In the genomic region with DNA sequence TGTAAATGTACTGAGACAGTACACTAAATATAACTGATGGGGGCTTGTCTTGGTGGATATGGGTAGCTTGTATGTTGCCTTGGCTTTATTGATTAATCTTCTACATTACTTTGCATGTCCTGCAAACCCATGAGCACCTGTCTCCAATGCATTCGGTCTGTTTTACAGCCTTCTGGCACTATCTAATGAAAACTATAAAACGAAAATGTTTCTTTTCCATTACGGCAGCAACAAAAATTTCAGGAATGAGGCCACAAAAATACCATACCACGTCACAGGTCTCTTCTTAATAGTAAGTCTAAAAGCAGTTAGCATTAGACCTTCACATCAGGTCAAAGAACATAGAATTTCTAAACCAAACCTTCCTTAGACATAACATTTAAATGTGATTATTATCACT, we compare ENCODE assay signal across 20 cellular contexts. TPM values are rescaled to one million over a fixed set of nuclear protein-coding genes. Genes with fewer than 3 reads are reported as not detected.
DNase-seq lines count a peak whose midpoint lies in the region; ATAC-seq and TF ChIP-seq lines count a peak whose summit lies in the region.
"Had no signal": no experiment of that assay in that cellular context is flagged by ENCODE, and none has a peak within 500 bp of the region (broad histone marks: within the 10 kb centered on the region; RNA-seq: fewer than 3 reads in every experiment).

No MANE protein-coding gene starts in this region.

- H4K91ac ChIP-seq in trophoblast cell (ENCODE audit: low read depth, low read length), result no peak overlapping the region

- H4K12ac ChIP-seq in trophoblast cell (ENCODE audit: low read depth, low read length), result no peak overlapping the region

- H3K27me3 Mint-ChIP-seq in stimulated activated naive CD8-positive, alpha-beta T cell treated with anti-CD3 and anti-CD28 coated beads, Interleukin-15, amount 100 ng/mL, for 72 hours, result peaks cover 27% of the 10 kb centered on the region

- H3K18ac ChIP-seq in trophoblast cell (ENCODE audit: low read length), result no peak overlapping the region

- H3K9me3 Mint-ChIP-seq in stimulated activated naive CD8-positive, alpha-beta T cell treated with anti-CD3 and anti-CD28 coated beads, Interleukin-15, amount 100 ng/mL, for 72 hours, result no peaks in the 10 kb centered on the region

- peak; percentile 19 for DNase-seq in ELR (ENCODE audit: low read depth)
- DNase-seq in amniotic epithelial cell (ENCODE audit: low read depth), result peak; percentile 63
- no peak for DNase-seq in hepatocyte (ENCODE audit: low spot score)
- DNase-seq in trophoblast cell, result peak in 1 of 2 donors; percentile 44
- DNase-seq in epidermal melanocyte (ENCODE audit: insufficient read length, low spot score), result no peak
- no peak for DNase-seq in activated CD4-positive, alpha-beta T cell treated with anti-CD3 and anti-CD28 coated beads for 48 hours
- no peak for DNase-seq in stimulated activated naive CD8-positive, alpha-beta T cell treated with anti-CD3 and anti-CD28 coated beads, Interleukin-15, amount 100 ng/mL, for 72 hours
- DNase-seq in NCI-H1436 (lab: John Stamatoyannopoulos, UW), result no peak
- DNase-seq: AML-193; Caco-2; CD4-positive, CD25-positive, alpha-beta regulatory T cell; NCI-H1417 treated with DMSO at 0.1 percent for 48 hours; NCI-H2029 treated with DMSO at 0.1 percent for 48 hours; NCI-H2171 treated with DMSO at 0.1 percent for 48 hours; NCI-H446 treated with DMSO at 0.1 percent for 48 hours; NCI-H748 treated with DMSO at 0.1 percent for 48 hours; OCI-M1; RPMI8226; SIG-M5 had no signal

- no peak overlapping the region for H3K23ac ChIP-seq in trophoblast cell (ENCODE audit: low read length)

- 42% methylated on average over 4 of the region's 4 CpGs for WGBS in hepatocyte (ENCODE audit: low lambda C conversion rate, missing lambda C conversion rate)
- WGBS in trophoblast cell (ENCODE audit: extremely low coverage, insufficient coverage, insufficient read length), result no CpG with 5 or more reads among the region's 4 CpGs

- H3K27ac ChIP-seq in hepatocyte (peak overlapping the region; percentile 35), trophoblast cell (ENCODE audit: low read depth, low read length) (no peak overlapping the region)

- H3K9me2 ChIP-seq in hepatocyte (replicated peaks; ENCODE audit: insufficient read depth), result no peaks in the 10 kb centered on the region

- H3K4me3 ChIP-seq in hepatocyte, result no peak overlapping the region
- no peak overlapping the region for H3K4me3 ChIP-seq in trophoblast cell (ENCODE audit: low read depth, low read length)
- H3K4me3 ChIP-seq: HAP-1 had no signal

- no peak overlapping the region for H3K4me3 Mint-ChIP-seq in stimulated activated naive CD8-positive, alpha-beta T cell treated with anti-CD3 and anti-CD28 coated beads, Interleukin-15, amount 100 ng/mL, for 72 hours
- H3K4me3 Mint-ChIP-seq: CD4-positive, CD25-positive, alpha-beta regulatory T cell had no signal

- H3K4me2 ChIP-seq in hepatocyte (no peak overlapping the region), trophoblast cell (ENCODE audit: low read length) (peak overlapping the region; percentile 14)

- H3K4me1 Mint-ChIP-seq in stimulated activated naive CD8-positive, alpha-beta T cell treated with anti-CD3 and anti-CD28 coated beads, Interleukin-15, amount 100 ng/mL, for 72 hours, result no peaks in the 10 kb centered on the region
- H3K4me1 Mint-ChIP-seq: CD4-positive, CD25-positive, alpha-beta regulatory T cell had no signal

- peaks cover 2% of the 10 kb centered on the region for H3K79me1 ChIP-seq in trophoblast cell (ENCODE audit: low read length)

- H3K27ac Mint-ChIP-seq in stimulated activated naive CD8-positive, alpha-beta T cell treated with anti-CD3 and anti-CD28 coated beads, Interleukin-15, amount 100 ng/mL, for 72 hours, result no peak overlapping the region
- H3K27ac Mint-ChIP-seq: CD4-positive, CD25-positive, alpha-beta regulatory T cell had no signal

- H2AK5ac ChIP-seq in trophoblast cell (ENCODE audit: low read length), result no peak overlapping the region

- no peak overlapping the region for H2BK12ac ChIP-seq in trophoblast cell (ENCODE audit: low read length)

- ATAC-seq in stimulated activated naive CD8-positive, alpha-beta T cell treated with anti-CD3 and anti-CD28 coated beads, Interleukin-15, amount 100 ng/mL, for 72 hours, result no peak

- no peak overlapping the region for H3K14ac ChIP-seq in trophoblast cell (ENCODE audit: low read length)

- H3K4me1 ChIP-seq in hepatocyte (ENCODE audit: insufficient read depth) (peaks cover 20% of the 10 kb centered on the region), trophoblast cell (ENCODE audit: control insufficient read depth in 1 of 2, insufficient read depth in 2 of 2, low read length in 2 of 2) (no peaks in the 10 kb centered on the region)

- H3K36me3 ChIP-seq in hepatocyte (replicated peaks; ENCODE audit: insufficient read depth, low read depth) (no peaks in the 10 kb centered on the region), trophoblast cell (ENCODE audit: control insufficient read depth in 1 of 2, insufficient read depth in 2 of 2, low read length in 2 of 2) (no peaks in the 10 kb centered on the region)
- H3K36me3 ChIP-seq: HAP-1 had no signal

- H3K27me3 ChIP-seq in hepatocyte (no peaks in the 10 kb centered on the region), trophoblast cell (ENCODE audit: insufficient read depth, low read length) (no peaks in the 10 kb centered on the region)

- H2BK5ac ChIP-seq in trophoblast cell (ENCODE audit: low read depth, low read length, poor library complexity), result no peak overlapping the region

- no peaks in the 10 kb centered on the region for H4K20me1 ChIP-seq in hepatocyte (ENCODE audit: insufficient read depth, poor library complexity, severe bottlenecking)

- TF ChIP-seq CTCF in hepatocyte (IDR thresholded peaks at IDR 0.05; ENCODE audit: poor library complexity), result no peak

- no peak overlapping the region for H3K4ac ChIP-seq in trophoblast cell (ENCODE audit: low read depth, low read length)

- H3K9me3 ChIP-seq in hepatocyte (ENCODE audit: low read depth), result no peaks in the 10 kb centered on the region
- H3K9me3 ChIP-seq in trophoblast cell (ENCODE audit: insufficient read depth, low read depth, low read length), result no peaks in the 10 kb centered on the region
- H3K9me3 ChIP-seq: Caco-2, HAP-1 had no signal

- H3K79me2 ChIP-seq in hepatocyte, result no peaks in the 10 kb centered on the region
- H3K79me2 ChIP-seq in trophoblast cell (ENCODE audit: control insufficient read depth, insufficient read depth, low read length, poor library complexity), result no peaks in the 10 kb centered on the region

- no peak overlapping the region for H4K8ac ChIP-seq in trophoblast cell (ENCODE audit: low read depth, low read length)

- H2AFZ ChIP-seq in hepatocyte, result no peak overlapping the region
- no peak overlapping the region for H2AFZ ChIP-seq in trophoblast cell (ENCODE audit: insufficient read depth, low read length, poor library complexity)

- H3K9ac ChIP-seq in trophoblast cell (ENCODE audit: low read length), result no peak overlapping the region

- no peak overlapping the region for H2BK120ac ChIP-seq in trophoblast cell (ENCODE audit: insufficient read depth, low read length, poor library complexity)

RNA-seq across cellular contexts. Expression of a gene that starts 49.8 kb away (rescaled TPM):
- total RNA-seq in hepatocyte, result 28.1 and 35.7 TPM in 2 replicates
- polyA plus RNA-seq in hepatocyte, result 12.8 and 19.0 TPM in 2 replicates
- 2.8 and 3.3 TPM in 2 replicates for polyA plus RNA-seq in trophoblast cell (2013)
- total RNA-seq: CD4-positive, CD25-positive, alpha-beta regulatory T cell had no signal
- polyA plus RNA-seq: CD4-positive, CD25-positive, alpha-beta regulatory T cell had no signal

Comparison
In these comparisons a context has a peak if more than half of its experiments do, and no peak if none do; other contexts are left out.
1. DNase-seq: peak in ELR (single experiment) and amniotic epithelial cell (single experiment); none in hepatocyte (single experiment), epidermal melanocyte (single experiment), activated CD4-positive, alpha-beta T cell treated with anti-CD3 and anti-CD28 coated beads for 48 hours (single experiment), stimulated activated naive CD8-positive, alpha-beta T cell treated with anti-CD3 and anti-CD28 coated beads, Interleukin-15, amount 100 ng/mL, for 72 hours (0 of 2) and NCI-H1436 (single experiment).